Comparison of ENCODE assay signal across 22 cellular contexts in the genomic region with DNA sequence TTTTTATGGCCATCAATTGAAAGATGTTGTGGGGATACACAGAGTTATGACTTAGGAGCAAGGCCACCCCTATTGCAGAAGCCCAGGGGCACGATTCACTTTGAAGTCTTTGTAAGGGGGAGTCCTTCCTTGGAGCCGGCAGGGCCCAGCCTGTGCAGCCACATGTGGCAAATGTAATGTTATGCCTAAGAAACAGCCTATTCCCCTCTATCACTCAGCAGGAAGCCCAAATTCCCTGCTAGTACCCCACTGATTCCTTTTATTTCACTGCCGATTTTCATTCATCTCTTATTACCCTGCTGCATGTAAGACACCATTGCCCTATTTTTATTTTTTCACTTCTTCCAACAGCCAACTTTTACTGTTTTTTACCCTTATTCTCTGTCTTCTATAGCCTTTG.
"Had no signal": no experiment of that assay in that cellular context is flagged by ENCODE, and none has a peak within 500 bp of the region (broad histone marks: within the 10 kb centered on the region; RNA-seq: fewer than 3 reads in every experiment).

No MANE protein-coding gene starts in this region.

- DNase-seq: KBM-7, MV-4-11, NCI-H1048, NCI-H1105, NCI-H1417, NCI-H146, NCI-H1694 treated with DMSO at 0.1 percent for 48 hours, NCI-H2029, NCI-H2081 treated with DMSO at 0.1 percent for 48 hours, NCI-H2171, NCI-H226, NCI-H446, NCI-H510A, NCI-H524 treated with DMSO at 0.1 percent for 48 hours, NCI-H69, NCI-H774, PC-3, SHP77, SK-N-SH, SW 1271 had no signal

- H3K9me3 ChIP-seq: SK-N-SH had no signal

- H3K27ac ChIP-seq: RWPE1 had no signal

- H3K9me2 ChIP-seq: SK-N-SH had no signal

- ATAC-seq: Panc1, PC-3 had no signal

- H3K4me2 ChIP-seq: SK-N-SH had no signal

- H3K9ac ChIP-seq: SK-N-SH had no signal
